ENCODE assay signal across 1 cellular context in genomic region chr5:72307968-72308852, GRCh38.
TF ChIP-seq lines count a peak whose summit lies in the region.

No MANE protein-coding gene starts in this region.

TF ChIP-seq in IMR-90, 13 proteins besides CTCF, POLR2A, EP300 and RAD21 (continued from another document):
- TF ChIP-seq FOS (IDR thresholded peaks at IDR 0.05; ENCODE audit: low read depth, low read length): no peak
- peak; percentile 64 for TF ChIP-seq USF2 (IDR thresholded peaks at IDR 0.05; ENCODE audit: low read depth, low read length)
- no peak for TF ChIP-seq RFX5 (IDR thresholded peaks at IDR 0.05; ENCODE audit: low read depth, low read length)
- TF ChIP-seq MAFK (IDR thresholded peaks at IDR 0.05; ENCODE audit: low read depth, low read length): no peak
- TF ChIP-seq CEBPB (IDR thresholded peaks at IDR 0.05; ENCODE audit: low read depth, low read length): no peak
